In genomic region chr1:23867542-23867952, GRCh38 we compare ENCODE assay signal across 8 cellular contexts. TPM values are rescaled to one million over a fixed set of nuclear protein-coding genes. Genes with fewer than 3 reads are reported as not detected.
DNase-seq lines count a peak whose midpoint lies in the region; ATAC-seq lines count a peak whose summit lies in the region.

No MANE protein-coding gene starts in this region.

- H3K4me1 Mint-ChIP-seq in activated naive CD8-positive, alpha-beta T cell treated with anti-CD3 and anti-CD28 coated beads, Interleukin-2, amount 10 ng/mL, durations not matched to agents 7 days and 5 days: peaks cover 25% of the 10 kb centered on the region

- peak overlapping the region; percentile 25 for H3K27ac ChIP-seq in thymus (ENCODE audit: low read depth)

- peaks cover 10% of the 10 kb centered on the region for H3K27me3 Mint-ChIP-seq in activated naive CD8-positive, alpha-beta T cell treated with anti-CD3 and anti-CD28 coated beads, Interleukin-2, amount 10 ng/mL, durations not matched to agents 7 days and 5 days

- peaks cover 6% of the 10 kb centered on the region for H3K36me3 ChIP-seq in thymus (ENCODE audit: control insufficient read depth, insufficient read depth)

- peak overlapping the region; percentile 81 for H3K4me3 ChIP-seq in thymus (ENCODE audit: low read length)

- peaks cover 2% of the 10 kb centered on the region for H3K27me3 ChIP-seq in thymus (ENCODE audit: control insufficient read depth, insufficient read depth)

- H3K36me3 Mint-ChIP-seq in activated naive CD8-positive, alpha-beta T cell treated with anti-CD3 and anti-CD28 coated beads, Interleukin-2, amount 10 ng/mL, durations not matched to agents 7 days and 5 days: peaks cover 5% of the 10 kb centered on the region

- WGBS in thymus: 2% methylated on average over 24 of the region's 24 CpGs

- ATAC-seq in HG03159 (IDR thresholded peaks at IDR 0.05; ENCODE audit: unreplicated experiment): peak; percentile 28
- ATAC-seq in activated naive CD8-positive, alpha-beta T cell treated with anti-CD3 and anti-CD28 coated beads, Interleukin-2, amount 10 ng/mL, durations not matched to agents 7 days and 5 days (ENCODE audit: low read depth): no peak

- H3K9me3 ChIP-seq in thymus (ENCODE audit: control insufficient read depth): no peaks in the 10 kb centered on the region

- H3K27ac Mint-ChIP-seq in activated naive CD8-positive, alpha-beta T cell treated with anti-CD3 and anti-CD28 coated beads, Interleukin-2, amount 10 ng/mL, durations not matched to agents 7 days and 5 days: no peak overlapping the region

- peak; percentile 63 for DNase-seq in NCI-H146 (lab: John Stamatoyannopoulos, UW)
- DNase-seq in NCI-H146 treated with DMSO at 0.1 percent for 48 hours (lab: John Stamatoyannopoulos, UW; ENCODE audit: unreplicated experiment): no peak
- no peak for DNase-seq in activated naive CD8-positive, alpha-beta T cell treated with anti-CD3 and anti-CD28 coated beads, Interleukin-2, amount 10 ng/mL, durations not matched to agents 7 days and 5 days
- DNase-seq in kidney tubule cell (ENCODE audit: low spot score): peak; percentile 9
- DNase-seq in NCI-H187 treated with DMSO at 0.1 percent for 48 hours (lab: John Stamatoyannopoulos, UW): no peak
- DNase-seq in NOMO-1 (lab: John Stamatoyannopoulos, UW; ENCODE audit: unreplicated experiment in 2 of 2): no peak

- POLR2A ChIA-PET in activated naive CD8-positive, alpha-beta T cell treated with anti-CD3 and anti-CD28 coated beads, Interleukin-2, amount 10 ng/mL, durations not matched to agents 7 days and 5 days (lab: Charles Lee): interaction anchor here (0.8 kb wide), 1 partner anchor 124 kb away, joined by 4 read pairs; the partner anchor contains the start of gene ELOA

- peaks cover 3% of the 10 kb centered on the region for H3K4me1 ChIP-seq in thymus (ENCODE audit: control insufficient read depth, insufficient read depth, low read length)

- no peaks in the 10 kb centered on the region for H3K9me3 Mint-ChIP-seq in activated naive CD8-positive, alpha-beta T cell treated with anti-CD3 and anti-CD28 coated beads, Interleukin-2, amount 10 ng/mL, durations not matched to agents 7 days and 5 days

- H3K4me3 Mint-ChIP-seq in activated naive CD8-positive, alpha-beta T cell treated with anti-CD3 and anti-CD28 coated beads, Interleukin-2, amount 10 ng/mL, durations not matched to agents 7 days and 5 days: peak overlapping the region; percentile 85

RNA-seq across cellular contexts. Expression of gene FUCA1, which starts 0.5 kb away (rescaled TPM):
- 10 to 100 TPM; 17.2 to 19.6 TPM for total RNA-seq in activated naive CD8-positive, alpha-beta T cell treated with anti-CD3 and anti-CD28 coated beads, Interleukin-2, amount 10 ng/mL, durations not matched to agents 7 days and 5 days
- 39.5 TPM for polyA plus RNA-seq in thymus

RNA-seq across cellular contexts. Expression of gene HMGCL, which starts 42.3 kb away (rescaled TPM):
- 10 to 100 TPM; 35.4 to 37.2 TPM for total RNA-seq in activated naive CD8-positive, alpha-beta T cell treated with anti-CD3 and anti-CD28 coated beads, Interleukin-2, amount 10 ng/mL, durations not matched to agents 7 days and 5 days
- 41.6 TPM for polyA plus RNA-seq in thymus

RNA-seq across cellular contexts. Expression of gene CNR2, which starts 45.6 kb away (rescaled TPM):
- 1 to 10 TPM; 2.0 TPM for total RNA-seq in activated naive CD8-positive, alpha-beta T cell treated with anti-CD3 and anti-CD28 coated beads, Interleukin-2, amount 10 ng/mL, durations not matched to agents 7 days and 5 days
- polyA plus RNA-seq in thymus: 1.8 TPM

Comparison
In these comparisons a context has a peak if more than half of its experiments do, and no peak if none do; other contexts are left out.
1. DNase-seq: peak in NCI-H146 (single experiment) and kidney tubule cell (single experiment); none in NCI-H146 treated with DMSO at 0.1 percent for 48 hours (single experiment), activated naive CD8-positive, alpha-beta T cell treated with anti-CD3 and anti-CD28 coated beads, Interleukin-2, amount 10 ng/mL, durations not matched to agents 7 days and 5 days (single experiment), NCI-H187 treated with DMSO at 0.1 percent for 48 hours (single experiment) and NOMO-1 (0 of 2).